9 cellular contexts compared by ENCODE assay signal in genomic region chr17:77098884-77099545, GRCh38. TPM values are rescaled to one million over a fixed set of nuclear protein-coding genes. Genes with fewer than 3 reads are reported as not detected.
A peak's percentile ranks its signal among the peaks of the same experiment; 100 is the strongest.
DNase-seq lines count a peak whose midpoint lies in the region; ATAC-seq and TF ChIP-seq lines count a peak whose summit lies in the region.
"Had no signal": no experiment of that assay in that cellular context is flagged by ENCODE, and none has a peak within 500 bp of the region (broad histone marks: within the 10 kb centered on the region; RNA-seq: fewer than 3 reads in every experiment).

No MANE protein-coding gene starts in this region.

- peak overlapping the region; percentile 44 to 83 (median 66) for H3K27ac ChIP-seq in esophagus squamous epithelium

- H3K4me3 Mint-ChIP-seq in T-helper 17 cell (no peak overlapping the region), osteocyte (ENCODE audit: unreplicated experiment) (no peak overlapping the region)

- intact Hi-C loops in esophagus squamous epithelium (cut with DNase I), result no loop called here

- no peak overlapping the region for H3K4me3 ChIP-seq in esophagus squamous epithelium

- 30 to 51% methylated on average over 8 to 9 of the region's 9 CpGs for WGBS in esophagus squamous epithelium, 2 donors

- peak overlapping the region; percentile 93 for H3K27ac Mint-ChIP-seq in T-helper 17 cell
- peak overlapping the region; percentile 64 for H3K27ac Mint-ChIP-seq in osteocyte (ENCODE audit: unreplicated experiment)

- no peak for TF ChIP-seq POLR2A in esophagus squamous epithelium (IDR thresholded peaks at IDR 0.05)

- no peaks in the 10 kb centered on the region for H3K27me3 ChIP-seq in esophagus squamous epithelium

- H3K4me1 Mint-ChIP-seq in T-helper 17 cell (peaks cover 23% of the 10 kb centered on the region), osteocyte (ENCODE audit: unreplicated experiment) (peaks cover 38% of the 10 kb centered on the region)

- TF ChIP-seq CTCF in esophagus squamous epithelium (IDR thresholded peaks at IDR 0.05), result no peak
- TF ChIP-seq CTCF in osteocyte (IDR thresholded peaks at IDR 0.05), result no peak

- H3K27me3 Mint-ChIP-seq in T-helper 17 cell (no peaks in the 10 kb centered on the region), osteocyte (ENCODE audit: unreplicated experiment) (no peaks in the 10 kb centered on the region)

- H3K9me3 Mint-ChIP-seq in osteocyte (ENCODE audit: unreplicated experiment), result no peaks in the 10 kb centered on the region

- H3K4me1 ChIP-seq in esophagus squamous epithelium, result peaks cover 0 to 50% (median 41%) of the 10 kb centered on the region in 3 donors

- ATAC-seq in T-helper 17 cell, result peak; percentile 87
- ATAC-seq in HG02623 (IDR thresholded peaks at IDR 0.05; ENCODE audit: unreplicated experiment), result no peak
- ATAC-seq: HCT116 had no signal

- peak; percentile 71 for DNase-seq in EH (ENCODE audit: low read depth)
- no peak for DNase-seq in T-helper 17 cell
- DNase-seq in esophagus squamous epithelium (lab: John Stamatoyannopoulos, UW), result no peak
- DNase-seq in osteocyte (ENCODE audit: extremely low spot score, unreplicated experiment), result no peak
- no peak for DNase-seq in activated effector memory CD4-positive, alpha-beta T cell treated with anti-CD3 and anti-CD28 coated beads, Interleukin-2, amount 50 U/mL, for 16 hours
- no peak for DNase-seq in NCI-H1694 treated with DMSO at 0.1 percent for 48 hours (lab: John Stamatoyannopoulos, UW)
- no peak for DNase-seq in activated CD4-positive, alpha-beta T cell treated with anti-CD3 and anti-CD28 coated beads, Interleukin-2, amount 50 U/mL, for 4 hours

- H3K36me3 Mint-ChIP-seq in T-helper 17 cell (ENCODE audit: low read depth), result no peaks in the 10 kb centered on the region
- H3K36me3 Mint-ChIP-seq in osteocyte (ENCODE audit: unreplicated experiment), result peaks cover 17% of the 10 kb centered on the region

- H3K9me3 ChIP-seq in T-helper 17 cell (ENCODE audit: control insufficient read depth, low read length, poor library complexity, severe bottlenecking) (no peaks in the 10 kb centered on the region), esophagus squamous epithelium (no peaks in the 10 kb centered on the region)

- peaks cover 7 to 23% (median 8%) of the 10 kb centered on the region in 3 donors for H3K36me3 ChIP-seq in esophagus squamous epithelium

RNA-seq across cellular contexts. Expression of gene SEC14L1, which starts 41.8 kb away (rescaled TPM):
- 100 to 1,000 TPM in 1 of 2 donors, 10 to 100 TPM in 1; 96.6 to 140 TPM for total RNA-seq in T-helper 17 cell
- total RNA-seq in esophagus squamous epithelium, result 10 to 100 TPM; 27.3 to 39.2 (median 32.8) TPM
- total RNA-seq in osteocyte, result 82.9 and 90.5 TPM in 2 replicates
